ENCODE assay signal across 22 cellular contexts in the genomic region with DNA sequence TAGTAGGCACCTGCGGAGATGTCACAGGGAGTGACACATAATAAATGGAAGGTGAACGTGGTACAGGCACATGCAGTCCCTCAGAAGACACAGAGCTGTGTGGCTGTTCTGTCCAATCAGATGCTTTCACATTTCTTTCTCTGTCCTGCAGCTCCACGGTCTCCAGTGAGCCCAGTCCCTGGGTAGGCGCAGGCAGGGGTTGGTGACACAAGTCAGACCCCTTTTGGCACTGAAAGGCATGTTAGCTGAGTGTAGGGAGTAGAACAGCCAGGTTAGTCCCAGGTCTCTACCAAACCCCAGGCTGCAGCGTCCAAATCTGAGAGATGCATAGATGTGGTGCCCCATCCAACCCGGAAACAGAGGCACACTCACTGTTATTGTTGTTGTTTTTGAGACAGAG. TPM values are rescaled to one million over a fixed set of nuclear protein-coding genes. Genes with fewer than 3 reads are reported as not detected.
DNase-seq lines count a peak whose midpoint lies in the region; ATAC-seq and TF ChIP-seq lines count a peak whose summit lies in the region.
"Had no signal": no experiment of that assay in that cellular context is flagged by ENCODE, and none has a peak within 500 bp of the region (broad histone marks: within the 10 kb centered on the region; RNA-seq: fewer than 3 reads in every experiment).

No MANE protein-coding gene starts in this region.

- DNase-seq in RKO (ENCODE audit: low spot score) (peak; percentile 35), epithelial cell of esophagus (ENCODE audit: low read depth) (peak; percentile 32), pons (ENCODE audit: low spot score) (peak; percentile 59), upper lobe of left lung (no peak), NCI-H510A (lab: John Stamatoyannopoulos, UW) (no peak)
- DNase-seq: activated CD4-positive, alpha-beta T cell treated with anti-CD3 and anti-CD28 coated beads, Interleukin-2, amount 10 ng/mL, durations not matched to agents 24 days and 14 days; activated naive CD8-positive, alpha-beta T cell treated with anti-CD3 and anti-CD28 coated beads for 36 hours; H7; heart right ventricle; left cardiac atrium; mesendoderm; naive B cell; NCI-H1048; NCI-H1930; retina; RPMI8226; stimulated activated CD4-positive, alpha-beta T cell treated with anti-CD3 and anti-CD28 coated beads, Interleukin-4, amount 100 ng/mL, for 4 hours; stimulated activated naive CD4-positive, alpha-beta T cell treated with Interleukin-2 at 50 U/mL for 16 hours had no signal

- TF ChIP-seq CTCF in epithelial cell of esophagus (IDR thresholded peaks at IDR 0.05; ENCODE audit: insufficient read depth, low read depth, low read length, missing control alignments) (no peak), upper lobe of left lung (IDR thresholded peaks at IDR 0.05) (no peak)

- H3K4me3 ChIP-seq in epithelial cell of esophagus (ENCODE audit: low read length) (no peak overlapping the region), upper lobe of left lung (peak overlapping the region in 1 of 4 donors; percentile 75)

- peaks cover 10 to 55% (median 35%) of the 10 kb centered on the region in 4 donors for H3K4me1 ChIP-seq in upper lobe of left lung

- no peaks in the 10 kb centered on the region for H3K9me3 ChIP-seq in upper lobe of left lung
- H3K9me3 ChIP-seq: heart right ventricle, tibial nerve had no signal

- H3K27me3 Mint-ChIP-seq in activated T-helper 17 cell treated with anti-CD3 and anti-CD28 coated beads, Interleukin-2, amount 50 U/mL, for 72 hours: no peaks in the 10 kb centered on the region
- H3K27me3 Mint-ChIP-seq: activated CD4-positive, alpha-beta T cell treated with anti-CD3 and anti-CD28 coated beads, Interleukin-2, amount 10 ng/mL, durations not matched to agents 24 days and 14 days had no signal

- H3K27me3 ChIP-seq in upper lobe of left lung: no peaks in the 10 kb centered on the region
- H3K27me3 ChIP-seq: heart right ventricle, tibial nerve had no signal

- ATAC-seq in upper lobe of left lung (ENCODE audit: low FRiP score in 2 of 2) (no peak), HG03442 (IDR thresholded peaks at IDR 0.05; ENCODE audit: unreplicated experiment) (no peak)
- no peak for ATAC-seq in activated T-helper 17 cell treated with anti-CD3 and anti-CD28 coated beads, Interleukin-2, amount 50 U/mL, for 72 hours (replicated peaks)
- ATAC-seq: heart right ventricle, left cardiac atrium, SK-N-SH treated with all-trans-retinoic acid at 6 μM for 48 hours had no signal

- no peak for TF ChIP-seq POLR2A in upper lobe of left lung (IDR thresholded peaks at IDR 0.05)

- no peak overlapping the region for H3K27ac Mint-ChIP-seq in activated T-helper 17 cell treated with anti-CD3 and anti-CD28 coated beads, Interleukin-2, amount 50 U/mL, for 72 hours
- H3K27ac Mint-ChIP-seq: activated CD4-positive, alpha-beta T cell treated with anti-CD3 and anti-CD28 coated beads, Interleukin-2, amount 10 ng/mL, durations not matched to agents 24 days and 14 days; activated naive CD8-positive, alpha-beta T cell treated with anti-CD3 and anti-CD28 coated beads for 36 hours; naive B cell had no signal

- WGBS in upper lobe of left lung, 2 donors: 81 to 92% methylated on average over 5 to 6 of the region's 6 CpGs

- no peaks in the 10 kb centered on the region for H3K9me3 Mint-ChIP-seq in activated T-helper 17 cell treated with anti-CD3 and anti-CD28 coated beads, Interleukin-2, amount 50 U/mL, for 72 hours
- H3K9me3 Mint-ChIP-seq: activated CD4-positive, alpha-beta T cell treated with anti-CD3 and anti-CD28 coated beads, Interleukin-2, amount 10 ng/mL, durations not matched to agents 24 days and 14 days; activated naive CD8-positive, alpha-beta T cell treated with anti-CD3 and anti-CD28 coated beads for 36 hours; naive B cell had no signal

- peaks cover 6 to 16% (median 12%) of the 10 kb centered on the region in 4 donors for H3K36me3 ChIP-seq in upper lobe of left lung

- H3K4me3 Mint-ChIP-seq in activated T-helper 17 cell treated with anti-CD3 and anti-CD28 coated beads, Interleukin-2, amount 50 U/mL, for 72 hours: no peak overlapping the region
- H3K4me3 Mint-ChIP-seq: activated CD4-positive, alpha-beta T cell treated with anti-CD3 and anti-CD28 coated beads, Interleukin-2, amount 10 ng/mL, durations not matched to agents 24 days and 14 days; activated naive CD8-positive, alpha-beta T cell treated with anti-CD3 and anti-CD28 coated beads for 36 hours had no signal

- no peak for TF ChIP-seq EP300 in upper lobe of left lung (IDR thresholded peaks at IDR 0.05)

- H3K27ac ChIP-seq in upper lobe of left lung: peak overlapping the region; percentile 17 to 94 (median 48)

- H3K36me3 Mint-ChIP-seq in activated T-helper 17 cell treated with anti-CD3 and anti-CD28 coated beads, Interleukin-2, amount 50 U/mL, for 72 hours (ENCODE audit: low read depth): peaks cover 5% of the 10 kb centered on the region

- peaks cover 37% of the 10 kb centered on the region for H3K4me1 Mint-ChIP-seq in activated T-helper 17 cell treated with anti-CD3 and anti-CD28 coated beads, Interleukin-2, amount 50 U/mL, for 72 hours

RNA-seq across cellular contexts. Expression of a gene that starts 2.8 kb away (rescaled TPM):
- 10 to 100 TPM; 43.1 to 79.6 (median 57.4) TPM for total RNA-seq in upper lobe of left lung
- 10 to 100 TPM in 1 of 2 donors, 1 to 10 TPM in 1; 4.7 to 10.9 TPM for total RNA-seq in activated T-helper 17 cell treated with anti-CD3 and anti-CD28 coated beads, Interleukin-2, amount 50 U/mL, for 72 hours

Comparison
In these comparisons a context has a peak if more than half of its experiments do, and no peak if none do; other contexts are left out.
1. DNase-seq: peak in RKO (single experiment), epithelial cell of esophagus (single experiment) and pons (single experiment); none in upper lobe of left lung (0 of 2) and NCI-H510A (single experiment).